1 cellular context compared by ENCODE assay signal in genomic region chr1:150564051-150564991, GRCh38.
A peak's percentile ranks its signal among the peaks of the same experiment; 100 is the strongest.
TF ChIP-seq lines count a peak whose summit lies in the region.

No MANE protein-coding gene starts in this region.

TF ChIP-seq in HepG2, 621 proteins besides CTCF, POLR2A, EP300 and RAD21 (continued from another document and continues in another):
- 0 out of 2 replicates have a peak, but pooled peaks have one; percentile 13 for TF ChIP-seq PAXIP1 (CRISPR knock-in tag; conservative IDR thresholded peaks at IDR 0.05)
- TF ChIP-seq ZBTB40 (IDR thresholded peaks at IDR 0.05), result peak; percentile 49; the same call in 1 of the 2 replicates
- TF ChIP-seq ZBTB40 (CRISPR knock-in tag; IDR thresholded peaks at IDR 0.05), result no peak; the same call in 1 of the 2 replicates
- TF ChIP-seq ZSCAN31 (CRISPR knock-in tag; IDR thresholded peaks at IDR 0.05; ENCODE audit: low read depth), result no peak
- no peak for TF ChIP-seq NFIB (CRISPR knock-in tag; IDR thresholded peaks at IDR 0.05; ENCODE audit: borderline replicate concordance)
- TF ChIP-seq RFX1 (IDR thresholded peaks at IDR 0.05), result no peak
- no peak for TF ChIP-seq NFIC (IDR thresholded peaks at IDR 0.05; ENCODE audit: low read length)
- TF ChIP-seq FOXP4 (CRISPR knock-in tag; IDR thresholded peaks at IDR 0.05), result peak; percentile 54; the same call in 1 of the 2 replicates
- TF ChIP-seq KLF16 (CRISPR knock-in tag; IDR thresholded peaks at IDR 0.05), result 0 out of 4 replicates have a peak, but pooled peaks of 1 of the 2 experiments have one; percentile 37
- no peak for TF ChIP-seq LBX2 (CRISPR knock-in tag; IDR thresholded peaks at IDR 0.05; ENCODE audit: borderline replicate concordance)
- TF ChIP-seq ZFP62 (CRISPR knock-in tag; IDR thresholded peaks at IDR 0.05), result no peak
- no peak for TF ChIP-seq NFE2L2 (IDR thresholded peaks at IDR 0.05; ENCODE audit: low read length)
- TF ChIP-seq ZNF292 (CRISPR knock-in tag; IDR thresholded peaks at IDR 0.05; ENCODE audit: borderline replicate concordance, low read depth), result no peak
- TF ChIP-seq RARG (CRISPR knock-in tag; IDR thresholded peaks at IDR 0.05; ENCODE audit: low read depth), result no peak
- TF ChIP-seq ZNF770 (CRISPR knock-in tag; IDR thresholded peaks at IDR 0.05), result peak; percentile 99
- TF ChIP-seq GTF2F1 (IDR thresholded peaks at IDR 0.05; ENCODE audit: low read length), result no peak
- no peak for TF ChIP-seq PHB2 (IDR thresholded peaks at IDR 0.05; ENCODE audit: partially characterized antibody)
- no peak for TF ChIP-seq ZNF768 (CRISPR knock-in tag; IDR thresholded peaks at IDR 0.05)
- TF ChIP-seq FOXA1 (IDR thresholded peaks at IDR 0.05), result no peak
- peak; percentile 24; the same call in 1 of the 2 replicates for TF ChIP-seq FOXA1 (CRISPR knock-in tag; IDR thresholded peaks at IDR 0.05)
- no peak for TF ChIP-seq ZNF644 (CRISPR knock-in tag; IDR thresholded peaks at IDR 0.05; ENCODE audit: low read depth)
- no peak for TF ChIP-seq ATM (IDR thresholded peaks at IDR 0.05; ENCODE audit: borderline replicate concordance)
- no peak for TF ChIP-seq ZEB1 (IDR thresholded peaks at IDR 0.05; ENCODE audit: insufficient replicate concordance, low read depth)
- TF ChIP-seq PHF21A (CRISPR knock-in tag; IDR thresholded peaks at IDR 0.05), result 0 out of 2 replicates have a peak, but pooled peaks have one; percentile 39
- TF ChIP-seq HES4 (CRISPR knock-in tag; IDR thresholded peaks at IDR 0.05; ENCODE audit: borderline replicate concordance), result no peak
- TF ChIP-seq THAP9 (CRISPR knock-in tag; IDR thresholded peaks at IDR 0.05; ENCODE audit: borderline replicate concordance), result no peak
- TF ChIP-seq FOXO1 (CRISPR knock-in tag; IDR thresholded peaks at IDR 0.05), result no peak
- no peak for TF ChIP-seq REL (CRISPR knock-in tag; conservative IDR thresholded peaks at IDR 0.05)
- TF ChIP-seq TBL1XR1 (IDR thresholded peaks at IDR 0.05; ENCODE audit: borderline replicate concordance, low read length, partially characterized antibody), result no peak
- TF ChIP-seq CBX1 (IDR thresholded peaks at IDR 0.05; ENCODE audit: low read depth), result no peak
- 0 out of 2 replicates have a peak, but pooled peaks have one; percentile 38 for TF ChIP-seq RCOR2 (CRISPR knock-in tag; IDR thresholded peaks at IDR 0.05)
- TF ChIP-seq ZSCAN12 (CRISPR knock-in tag; IDR thresholded peaks at IDR 0.05), result no peak
- TF ChIP-seq TEAD3 (CRISPR knock-in tag; optimal IDR thresholded peaks at IDR 0.05; ENCODE audit: borderline replicate concordance), result peak; percentile 67
- TF ChIP-seq ZNF614 (CRISPR knock-in tag; IDR thresholded peaks at IDR 0.05; ENCODE audit: borderline replicate concordance), result no peak
- no peak for TF ChIP-seq ZNF430 (CRISPR knock-in tag; IDR thresholded peaks at IDR 0.05)
- TF ChIP-seq RBFOX2 (IDR thresholded peaks at IDR 0.05; ENCODE audit: low read depth, low read length), result 0 out of 2 replicates have a peak, but pooled peaks have one; percentile 19
- no peak for TF ChIP-seq ZNF253 (CRISPR knock-in tag; IDR thresholded peaks at IDR 0.05; ENCODE audit: borderline replicate concordance)
- TF ChIP-seq ATF1 (CRISPR knock-in tag; IDR thresholded peaks at IDR 0.05), result no peak
- no peak for TF ChIP-seq TOE1 (CRISPR knock-in tag; IDR thresholded peaks at IDR 0.05)
- TF ChIP-seq FOXO4 (CRISPR knock-in tag; conservative IDR thresholded peaks at IDR 0.05), result no peak
- peak; percentile 66 for TF ChIP-seq CEBPG (CRISPR knock-in tag; IDR thresholded peaks at IDR 0.05)
- peak; percentile 14 for TF ChIP-seq SP5 (CRISPR knock-in tag; IDR thresholded peaks at IDR 0.05; ENCODE audit: borderline replicate concordance, low read depth)
- no peak for TF ChIP-seq MYNN (CRISPR knock-in tag; IDR thresholded peaks at IDR 0.05; ENCODE audit: low read depth)
- 0 out of 2 replicates have a peak, but pooled peaks have one; percentile 21 for TF ChIP-seq NAIF1 (CRISPR knock-in tag; IDR thresholded peaks at IDR 0.05; ENCODE audit: borderline replicate concordance)
